17 cellular contexts compared by ENCODE assay signal in genomic region chr1:110220324-110220723, GRCh38. TPM values are rescaled to one million over a fixed set of nuclear protein-coding genes. Genes with fewer than 3 reads are reported as not detected.
DNase-seq lines count a peak whose midpoint lies in the region; ATAC-seq, FAIRE-seq and TF ChIP-seq lines count a peak whose summit lies in the region.
"Had no signal": no experiment of that assay in that cellular context is flagged by ENCODE, and none has a peak within 500 bp of the region (broad histone marks: within the 10 kb centered on the region; RNA-seq: fewer than 3 reads in every experiment).

No MANE protein-coding gene starts in this region.

- H3K4me3 ChIP-seq in osteoblast (ENCODE audit: insufficient read depth, low read length) (no peak overlapping the region), SJCRH30 (no peak overlapping the region), spleen (no peak overlapping the region)
- H3K4me3 ChIP-seq: BLaER1 treated with 17β-estradiol and CSF1 and Interleukin-3, amounts not matched to agents 10 nM and 100 nM; GM12878; HAP-1 had no signal

- no peak overlapping the region for H2AFZ ChIP-seq in osteoblast (ENCODE audit: low read length)

- FAIRE-seq in GM19239 (lab: Jason Lieb, UNC) = no peak
- FAIRE-seq: GM12878, H1 had no signal

- H3K27me3 ChIP-seq in osteoblast (ENCODE audit: insufficient read depth, low read length) (no peaks in the 10 kb centered on the region), SJCRH30 (peaks cover 21% of the 10 kb centered on the region), spleen (replicated peaks in 1 of 7) (no peaks in the 10 kb centered on the region)
- H3K27me3 ChIP-seq: BLaER1 treated with 17β-estradiol and CSF1 and Interleukin-3, amounts not matched to agents 10 nM and 100 nM had no signal

- in situ Hi-C loops in Caki2 (cut with HindIII; ENCODE audit: low pct_unique_long_range_greater_than_20kb, low sequenced_read_pairs) = no loop called here

- peak overlapping the region; percentile 47; the same call in 1 of the 2 replicates for H3K27ac ChIP-seq in VCaP
- H3K27ac ChIP-seq in osteoblast (ENCODE audit: low read depth, low read length) = no peak overlapping the region
- H3K27ac ChIP-seq in SJCRH30 = no peak overlapping the region
- H3K27ac ChIP-seq in spleen = no peak overlapping the region
- H3K27ac ChIP-seq: BLaER1 treated with 17β-estradiol and CSF1 and Interleukin-3, amounts not matched to agents 10 nM and 100 nM had no signal

- TF ChIP-seq POLR2A in spleen (IDR thresholded peaks at IDR 0.05) = no peak

- no peaks in the 10 kb centered on the region for H4K20me1 ChIP-seq in osteoblast (ENCODE audit: insufficient read depth, low read length)

- no peak for TF ChIP-seq CTCF in VCaP (conservative IDR thresholded peaks at IDR 0.05)
- no peak for TF ChIP-seq CTCF in osteoblast (IDR thresholded peaks at IDR 0.05; ENCODE audit: extremely low read depth, low read depth, low read length)
- no peak for TF ChIP-seq CTCF in spleen (IDR thresholded peaks at IDR 0.05 in 8 of 11, conservative IDR thresholded peaks at IDR 0.05 in 3 of 11)

- H3K79me2 ChIP-seq in osteoblast (ENCODE audit: insufficient read depth, low read length) = no peaks in the 10 kb centered on the region

- peak; percentile 66 for ATAC-seq in left colon
- no peak for ATAC-seq in GM18520 (IDR thresholded peaks at IDR 0.05; ENCODE audit: unreplicated experiment)
- ATAC-seq: CD8-positive, alpha-beta T cell; GM12878 had no signal

- intact Hi-C loops in left colon (cut with DNase I, micrococcal nuclease) (no loop called here), spleen (cut with DNase I; ENCODE audit: low total_unique reads) (no loop called here)

- H3K4me2 ChIP-seq in osteoblast (ENCODE audit: insufficient read depth, low read length) = no peak overlapping the region
- H3K4me2 ChIP-seq: BLaER1 treated with 17β-estradiol and CSF1 and Interleukin-3, amounts not matched to agents 10 nM and 100 nM had no signal

- no peaks in the 10 kb centered on the region for H3K9me3 ChIP-seq in osteoblast (ENCODE audit: low read depth, low read length)
- no peaks in the 10 kb centered on the region for H3K9me3 ChIP-seq in SJCRH30 (replicated peaks)
- no peaks in the 10 kb centered on the region for H3K9me3 ChIP-seq in spleen
- H3K9me3 ChIP-seq: BLaER1 treated with 17β-estradiol and CSF1 and Interleukin-3, amounts not matched to agents 10 nM and 100 nM; HAP-1 had no signal

- peaks cover 6% of the 10 kb centered on the region for H3K36me3 ChIP-seq in osteoblast (ENCODE audit: insufficient read depth, low read length)
- no peaks in the 10 kb centered on the region for H3K36me3 ChIP-seq in SJCRH30
- H3K36me3 ChIP-seq in spleen = peaks cover 0 to 48% (median 4%) of the 10 kb centered on the region in 6 donors

- no peaks in the 10 kb centered on the region for H3K4me1 ChIP-seq in osteoblast (ENCODE audit: insufficient read depth, low read length)
- no peaks in the 10 kb centered on the region for H3K4me1 ChIP-seq in SJCRH30
- H3K4me1 ChIP-seq in spleen = peaks cover 4 to 26% (median 19%) of the 10 kb centered on the region in 6 donors
- H3K4me1 ChIP-seq: HAP-1 had no signal

- WGBS in spleen, 5 donors = 77 to 95% (median 87%) methylated on average over 5 of the region's 5 CpGs

- DNase-seq in Caki2 (ENCODE audit: low read depth) (peak; percentile 19), left colon (no peak), osteoblast (ENCODE audit: insufficient read length, low spot score, missing footprints) (peak; percentile 2), SJCRH30 (no peak), spleen (no peak), GM19239 (ENCODE audit: insufficient read length, low spot score) (no peak)
- DNase-seq: CD8-positive, alpha-beta T cell; DMS 273 treated with DMSO at 0.1 percent for 48 hours; DMS53; DND-41; EL had no signal

RNA-seq across cellular contexts. Expression of gene KCNC4, which starts 10.2 kb away (rescaled TPM):
- total RNA-seq in Caki2 (2014; rRNA removed; shearing (Covaris generic); ENCODE audit: low replicate concordance) = 1.1 and 4.9 TPM in 2 replicates
- total RNA-seq in left colon (1 to 10 TPM; 7.0 to 8.1 TPM), osteoblast (1.4 and 1.5 TPM in 2 replicates), spleen (10 to 100 TPM in 5 of 7 donors, 1 to 10 TPM in 2; 9.8 to 22.1 (median 14.8) TPM)
- total RNA-seq in SJCRH30 (2014; rRNA removed; shearing (Covaris generic)) = 0.61 and 0.99 TPM in 2 replicates
- polyA plus RNA-seq in spleen = 1 to 10 TPM; 1.4 to 3.7 (median 2.1) TPM

Comparison
In these comparisons a context has a peak if more than half of its experiments do, and no peak if none do; other contexts are left out.
1. DNase-seq: peak in Caki2 (single experiment) and osteoblast (single experiment); none in left colon (0 of 2), SJCRH30 (0 of 2), spleen (single experiment) and GM19239 (single experiment).